3 cellular contexts compared by ENCODE assay signal in genomic region chr13:36973009-36973408, GRCh38.
TF ChIP-seq lines count a peak whose summit lies in the region.

No MANE protein-coding gene starts in this region.

TF ChIP-seq in HepG2, 621 proteins besides CTCF, POLR2A, EP300 and RAD21:
- TF ChIP-seq CENPX (CRISPR knock-in tag; IDR thresholded peaks at IDR 0.05) (no peak), ZSCAN31 (CRISPR knock-in tag; IDR thresholded peaks at IDR 0.05; ENCODE audit: low read depth) (no peak), MAFF (IDR thresholded peaks at IDR 0.05; ENCODE audit: low read depth, low read length) (peak; percentile 33), TEAD2 (CRISPR knock-in tag; IDR thresholded peaks at IDR 0.05) (no peak), MAFK (conservative IDR thresholded peaks at IDR 0.05 in 1 of 2, IDR thresholded peaks at IDR 0.05 in 1 of 2; ENCODE audit: low read length in 2 of 2) (peak in 1 of 2 experiments; percentile 24; a peak in 1 of 4 replicates), NFE2L2 (IDR thresholded peaks at IDR 0.05; ENCODE audit: low read length) (0 out of 2 replicates have a peak, but pooled peaks have one; percentile 31), NFATC3 (CRISPR knock-in tag; IDR thresholded peaks at IDR 0.05) (no peak), ZNF569 (CRISPR knock-in tag; IDR thresholded peaks at IDR 0.05; ENCODE audit: borderline replicate concordance) (no peak), KLF11 (CRISPR knock-in tag; IDR thresholded peaks at IDR 0.05) (no peak), ATRX (CRISPR knock-in tag; IDR thresholded peaks at IDR 0.05; ENCODE audit: borderline replicate concordance) (no peak), POGZ (CRISPR knock-in tag; IDR thresholded peaks at IDR 0.05) (no peak), ZMYM4 (CRISPR knock-in tag; IDR thresholded peaks at IDR 0.05) (no peak)
- TF ChIP-seq, protein P1, sequence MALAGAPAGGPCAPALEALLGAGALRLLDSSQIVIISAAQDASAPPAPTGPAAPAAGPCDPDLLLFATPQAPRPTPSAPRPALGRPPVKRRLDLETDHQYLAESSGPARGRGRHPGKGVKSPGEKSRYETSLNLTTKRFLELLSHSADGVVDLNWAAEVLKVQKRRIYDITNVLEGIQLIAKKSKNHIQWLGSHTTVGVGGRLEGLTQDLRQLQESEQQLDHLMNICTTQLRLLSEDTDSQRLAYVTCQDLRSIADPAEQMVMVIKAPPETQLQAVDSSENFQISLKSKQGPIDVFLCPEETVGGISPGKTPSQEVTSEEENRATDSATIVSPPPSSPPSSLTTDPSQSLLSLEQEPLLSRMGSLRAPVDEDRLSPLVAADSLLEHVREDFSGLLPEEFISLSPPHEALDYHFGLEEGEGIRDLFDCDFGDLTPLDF (CRISPR knock-in tag; IDR thresholded peaks at IDR 0.05), result no peak
- TF ChIP-seq, protein P2, sequence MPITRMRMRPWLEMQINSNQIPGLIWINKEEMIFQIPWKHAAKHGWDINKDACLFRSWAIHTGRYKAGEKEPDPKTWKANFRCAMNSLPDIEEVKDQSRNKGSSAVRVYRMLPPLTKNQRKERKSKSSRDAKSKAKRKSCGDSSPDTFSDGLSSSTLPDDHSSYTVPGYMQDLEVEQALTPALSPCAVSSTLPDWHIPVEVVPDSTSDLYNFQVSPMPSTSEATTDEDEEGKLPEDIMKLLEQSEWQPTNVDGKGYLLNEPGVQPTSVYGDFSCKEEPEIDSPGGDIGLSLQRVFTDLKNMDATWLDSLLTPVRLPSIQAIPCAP (CRISPR knock-in tag; IDR thresholded peaks at IDR 0.05; ENCODE audit: low read depth), result no peak

TF ChIP-seq in IMR-90, 13 proteins besides CTCF, POLR2A, EP300 and RAD21:
- TF ChIP-seq FOS (IDR thresholded peaks at IDR 0.05; ENCODE audit: low read depth, low read length), result 0 out of 2 replicates have a peak, but pooled peaks have one; percentile 30
- TF ChIP-seq BHLHE40 (IDR thresholded peaks at IDR 0.05; ENCODE audit: low read depth, low read length), result no peak
- no peak for TF ChIP-seq MAZ (IDR thresholded peaks at IDR 0.05; ENCODE audit: borderline replicate concordance, low read depth, low read length)
- no peak for TF ChIP-seq ELK1 (IDR thresholded peaks at IDR 0.05; ENCODE audit: borderline replicate concordance, low read depth, low read length)
- peak; percentile 9; the same call in 1 of the 2 replicates for TF ChIP-seq MAFK (IDR thresholded peaks at IDR 0.05; ENCODE audit: low read depth, low read length)
- no peak for TF ChIP-seq RCOR1 (IDR thresholded peaks at IDR 0.05; ENCODE audit: insufficient replicate concordance, low read length)
- TF ChIP-seq NFE2L2 (IDR thresholded peaks at IDR 0.05; ENCODE audit: low read depth, low read length), result peak; percentile 71; the same call in 1 of the 2 replicates
- no peak for TF ChIP-seq SMC3 (IDR thresholded peaks at IDR 0.05; ENCODE audit: low read depth, low read length)
- TF ChIP-seq RFX5 (IDR thresholded peaks at IDR 0.05; ENCODE audit: low read depth, low read length), result no peak
- TF ChIP-seq CHD1 (IDR thresholded peaks at IDR 0.05; ENCODE audit: low read depth, low read length), result no peak
- TF ChIP-seq, protein P3, sequence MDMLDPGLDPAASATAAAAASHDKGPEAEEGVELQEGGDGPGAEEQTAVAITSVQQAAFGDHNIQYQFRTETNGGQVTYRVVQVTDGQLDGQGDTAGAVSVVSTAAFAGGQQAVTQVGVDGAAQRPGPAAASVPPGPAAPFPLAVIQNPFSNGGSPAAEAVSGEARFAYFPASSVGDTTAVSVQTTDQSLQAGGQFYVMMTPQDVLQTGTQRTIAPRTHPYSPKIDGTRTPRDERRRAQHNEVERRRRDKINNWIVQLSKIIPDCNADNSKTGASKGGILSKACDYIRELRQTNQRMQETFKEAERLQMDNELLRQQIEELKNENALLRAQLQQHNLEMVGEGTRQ (IDR thresholded peaks at IDR 0.05; ENCODE audit: low read depth, low read length), result no peak
- TF ChIP-seq CEBPB (IDR thresholded peaks at IDR 0.05; ENCODE audit: low read depth, low read length), result no peak
- no peak for TF ChIP-seq MXI1 (IDR thresholded peaks at IDR 0.05; ENCODE audit: borderline replicate concordance, low read depth, low read length)
TF ChIP-seq in IMR-90: peak in this region for 3.

TF ChIP-seq in K562, 482 proteins besides CTCF, POLR2A, EP300 and RAD21:
- TF ChIP-seq NFE2L1 (tag; IDR thresholded peaks at IDR 0.05; ENCODE audit: borderline replicate concordance, low read depth) (peak; percentile 40; the same call in 1 of the 2 replicates), E2F3 (CRISPR knock-in tag; IDR thresholded peaks at IDR 0.05) (no peak), HNRNPH1 (optimal IDR thresholded peaks at IDR 0.05; ENCODE audit: low read depth, low read length) (no peak), TSHZ1 (CRISPR knock-in tag; IDR thresholded peaks at IDR 0.05) (no peak), ZNF316 (IDR thresholded peaks at IDR 0.05) (peak; percentile 88), C11orf30 (IDR thresholded peaks at IDR 0.05; ENCODE audit: low read depth) (peak; percentile 48; the same call in 1 of the 2 replicates), ATF3 (IDR thresholded peaks at IDR 0.05) (peak; percentile 40; the same call in 1 of the 2 replicates), ATF3 (CRISPR knock-in tag; conservative IDR thresholded peaks at IDR 0.05) (no peak), MAFG (tag; conservative IDR thresholded peaks at IDR 0.05) (peak; percentile 61)
TF ChIP-seq in K562: peak in this region for 5.
